Comparison of ENCODE assay signal across 1 cellular context in the genomic region with DNA sequence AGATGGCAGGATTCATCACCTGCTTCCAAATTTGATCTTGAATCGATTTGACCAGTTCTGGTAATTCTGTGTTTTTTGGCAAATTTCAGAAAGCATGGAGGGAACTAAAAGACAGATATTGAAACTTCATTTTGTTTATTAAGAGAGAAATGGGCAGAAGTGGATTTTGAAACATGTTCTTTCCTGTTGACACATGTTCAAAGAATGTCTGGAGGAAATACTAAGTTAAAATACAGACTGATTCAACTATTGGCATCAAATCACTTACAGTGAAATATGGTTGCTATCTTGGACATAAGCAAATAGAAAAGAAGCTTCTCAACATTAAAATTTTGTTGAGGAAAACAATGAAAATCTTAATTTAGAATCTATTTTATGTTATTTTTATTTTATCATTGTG.
TF ChIP-seq lines count a peak whose summit lies in the region.

No MANE protein-coding gene starts in this region.

TF ChIP-seq in endothelial cell of umbilical vein, 7 proteins besides CTCF, POLR2A, EP300 and RAD21:
- TF ChIP-seq FOS (IDR thresholded peaks at IDR 0.05; ENCODE audit: borderline replicate concordance, insufficient read depth, low read length) = peak; percentile 70
- peak; percentile 84 for TF ChIP-seq JUN (IDR thresholded peaks at IDR 0.05; ENCODE audit: borderline replicate concordance, insufficient read depth, insufficient read length, low read depth)
- TF ChIP-seq GATA2 (IDR thresholded peaks at IDR 0.05; ENCODE audit: insufficient read depth, insufficient read length, low read depth, low read length) = no peak
- TF ChIP-seq POLR2AphosphoS5 (IDR thresholded peaks at IDR 0.05; ENCODE audit: insufficient read depth, low read depth, low read length) = peak; percentile 34
- TF ChIP-seq EZH2 (IDR thresholded peaks at IDR 0.05; ENCODE audit: borderline replicate concordance, low read depth, low read length, severe bottlenecking) = no peak
